1 cellular context compared by ENCODE assay signal in the genomic region with DNA sequence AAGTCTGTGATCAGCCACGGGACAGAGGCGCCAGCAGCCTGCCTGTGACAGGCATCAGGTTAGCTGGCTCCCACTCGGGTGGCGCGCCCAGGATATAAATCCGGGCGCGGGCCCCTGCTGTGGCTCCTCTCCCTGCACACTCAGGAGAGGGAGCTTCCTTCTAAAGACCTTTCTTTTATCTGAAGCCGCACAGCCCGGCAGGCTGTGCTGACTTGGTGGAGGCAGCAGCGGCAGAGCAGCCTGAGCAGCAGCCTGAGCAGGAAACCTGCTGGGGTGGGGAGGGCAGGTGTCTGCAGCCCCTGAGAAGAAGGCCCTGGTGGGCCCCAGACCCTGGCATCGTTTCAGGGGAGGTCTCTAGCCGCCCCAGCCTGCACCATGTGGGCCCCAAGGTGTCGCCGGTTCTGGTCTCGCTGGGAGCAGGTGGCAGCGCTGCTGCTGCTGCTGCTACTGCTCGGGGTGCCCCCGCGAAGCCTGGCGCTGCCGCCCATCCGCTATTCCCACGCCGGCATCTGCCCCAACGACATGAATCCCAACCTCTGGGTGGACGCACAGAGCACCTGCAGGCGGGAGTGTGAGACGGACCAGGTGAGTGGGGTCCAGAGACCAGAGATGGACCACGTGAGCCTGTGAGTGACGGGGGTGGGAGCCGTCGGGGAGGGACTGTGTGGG.
TF ChIP-seq lines count a peak whose summit lies in the region.

A gene with protein sequence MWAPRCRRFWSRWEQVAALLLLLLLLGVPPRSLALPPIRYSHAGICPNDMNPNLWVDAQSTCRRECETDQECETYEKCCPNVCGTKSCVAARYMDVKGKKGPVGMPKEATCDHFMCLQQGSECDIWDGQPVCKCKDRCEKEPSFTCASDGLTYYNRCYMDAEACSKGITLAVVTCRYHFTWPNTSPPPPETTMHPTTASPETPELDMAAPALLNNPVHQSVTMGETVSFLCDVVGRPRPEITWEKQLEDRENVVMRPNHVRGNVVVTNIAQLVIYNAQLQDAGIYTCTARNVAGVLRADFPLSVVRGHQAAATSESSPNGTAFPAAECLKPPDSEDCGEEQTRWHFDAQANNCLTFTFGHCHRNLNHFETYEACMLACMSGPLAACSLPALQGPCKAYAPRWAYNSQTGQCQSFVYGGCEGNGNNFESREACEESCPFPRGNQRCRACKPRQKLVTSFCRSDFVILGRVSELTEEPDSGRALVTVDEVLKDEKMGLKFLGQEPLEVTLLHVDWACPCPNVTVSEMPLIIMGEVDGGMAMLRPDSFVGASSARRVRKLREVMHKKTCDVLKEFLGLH (plus strand): TSS at position 24 of the 669 bp plus-strand sequence. CDS start 352 bp downstream, at position 376.

TF ChIP-seq in A549, 52 proteins besides CTCF, POLR2A, EP300 and RAD21 (continued from another document):
- TF ChIP-seq, protein P1, sequence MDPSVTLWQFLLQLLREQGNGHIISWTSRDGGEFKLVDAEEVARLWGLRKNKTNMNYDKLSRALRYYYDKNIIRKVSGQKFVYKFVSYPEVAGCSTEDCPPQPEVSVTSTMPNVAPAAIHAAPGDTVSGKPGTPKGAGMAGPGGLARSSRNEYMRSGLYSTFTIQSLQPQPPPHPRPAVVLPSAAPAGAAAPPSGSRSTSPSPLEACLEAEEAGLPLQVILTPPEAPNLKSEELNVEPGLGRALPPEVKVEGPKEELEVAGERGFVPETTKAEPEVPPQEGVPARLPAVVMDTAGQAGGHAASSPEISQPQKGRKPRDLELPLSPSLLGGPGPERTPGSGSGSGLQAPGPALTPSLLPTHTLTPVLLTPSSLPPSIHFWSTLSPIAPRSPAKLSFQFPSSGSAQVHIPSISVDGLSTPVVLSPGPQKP (IDR thresholded peaks at IDR 0.05; ENCODE audit: low read depth, low read length), result no peak
- TF ChIP-seq, protein P2, sequence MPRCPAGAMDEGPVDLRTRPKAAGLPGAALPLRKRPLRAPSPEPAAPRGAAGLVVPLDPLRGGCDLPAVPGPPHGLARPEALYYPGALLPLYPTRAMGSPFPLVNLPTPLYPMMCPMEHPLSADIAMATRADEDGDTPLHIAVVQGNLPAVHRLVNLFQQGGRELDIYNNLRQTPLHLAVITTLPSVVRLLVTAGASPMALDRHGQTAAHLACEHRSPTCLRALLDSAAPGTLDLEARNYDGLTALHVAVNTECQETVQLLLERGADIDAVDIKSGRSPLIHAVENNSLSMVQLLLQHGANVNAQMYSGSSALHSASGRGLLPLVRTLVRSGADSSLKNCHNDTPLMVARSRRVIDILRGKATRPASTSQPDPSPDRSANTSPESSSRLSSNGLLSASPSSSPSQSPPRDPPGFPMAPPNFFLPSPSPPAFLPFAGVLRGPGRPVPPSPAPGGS (IDR thresholded peaks at IDR 0.05), result no peak
